23 cellular contexts compared by ENCODE assay signal in genomic region chr13:73633817-73634449, GRCh38.
DNase-seq lines count a peak whose midpoint lies in the region; ATAC-seq and TF ChIP-seq lines count a peak whose summit lies in the region.
"Had no signal": no experiment of that assay in that cellular context is flagged by ENCODE, and none has a peak within 500 bp of the region (broad histone marks: within the 10 kb centered on the region; RNA-seq: fewer than 3 reads in every experiment).

No MANE protein-coding gene starts in this region.

- H3K9me3 ChIP-seq in NT2/D1 (ENCODE audit: insufficient read depth, low read length), result no peaks in the 10 kb centered on the region
- H3K9me3 ChIP-seq: BE2C, MG63 had no signal

- H3K9ac ChIP-seq in NT2/D1 (ENCODE audit: insufficient read length, low read depth), result no peak overlapping the region

- no peaks in the 10 kb centered on the region for H3K36me3 ChIP-seq in NT2/D1 (ENCODE audit: insufficient read depth, insufficient read length, low read length)
- H3K36me3 ChIP-seq: BE2C, MG63 had no signal

- intact Hi-C loops in left colon (cut with DNase I, micrococcal nuclease) (no loop called here), Right ventricle myocardium superior (cut with DNase I) (no loop called here)

- DNase-seq in NT2/D1 (ENCODE audit: low read depth, low spot score) (peak; percentile 22), fibroblast of pulmonary artery (ENCODE audit: low read depth) (peak; percentile 14), left colon (peak in 1 of 2 donors; percentile 30), DMS153 treated with DMSO at 0.1 percent for 48 hours (lab: John Stamatoyannopoulos, UW; ENCODE audit: unreplicated experiment) (no peak), foreskin keratinocyte (no peak), Right ventricle myocardium superior (no peak)
- DNase-seq: BE2C; CD8-positive, alpha-beta memory T cell; DMS 273 treated with DMSO at 0.1 percent for 48 hours; DND-41; MG63; NCI-H1105 treated with DMSO at 0.1 percent for 48 hours; NCI-H146; NCI-H1930; NCI-H2107; NCI-H2227 treated with DMSO at 0.1 percent for 48 hours; NCI-H526 treated with DMSO at 0.1 percent for 48 hours; SHP77 treated with DMSO at 0.1 percent for 48 hours had no signal

- ATAC-seq in left colon (peak; percentile 85), GM21360 (IDR thresholded peaks at IDR 0.05; ENCODE audit: unreplicated experiment) (no peak), foreskin keratinocyte (no peak), Right ventricle myocardium superior (ENCODE audit: poor library complexity) (no peak)
- ATAC-seq: K562, Panc1 had no signal

- no peak overlapping the region for H3K27ac ChIP-seq in foreskin keratinocyte
- H3K27ac ChIP-seq: RWPE1, SK-N-MC had no signal

- H3K4me3 ChIP-seq in NT2/D1 (ENCODE audit: insufficient read length, low read depth), result no peak overlapping the region
- no peak overlapping the region for H3K4me3 ChIP-seq in fibroblast of pulmonary artery (replicated peaks; ENCODE audit: low read depth, low read length)
- H3K4me3 ChIP-seq: K562, MG63, SK-N-MC had no signal

- TF ChIP-seq CTCF in fibroblast of pulmonary artery (IDR thresholded peaks at IDR 0.05; ENCODE audit: low read length, missing control alignments), result no peak
- TF ChIP-seq CTCF in foreskin keratinocyte (conservative IDR thresholded peaks at IDR 0.05), result no peak

- no peaks in the 10 kb centered on the region for H3K27me3 ChIP-seq in NT2/D1 (ENCODE audit: insufficient read depth, insufficient read length)
- H3K27me3 ChIP-seq in foreskin keratinocyte, result no peaks in the 10 kb centered on the region
- H3K27me3 ChIP-seq: MG63 had no signal

- H3K4me1 ChIP-seq in NT2/D1 (ENCODE audit: insufficient read depth, insufficient read length) (no peaks in the 10 kb centered on the region), foreskin keratinocyte (no peaks in the 10 kb centered on the region)
- H3K4me1 ChIP-seq: BE2C had no signal

Comparison
In these comparisons a context has a peak if more than half of its experiments do, and no peak if none do; other contexts are left out.
1. DNase-seq: peak in NT2/D1 (single experiment) and fibroblast of pulmonary artery (single experiment); none in DMS153 treated with DMSO at 0.1 percent for 48 hours (single experiment), foreskin keratinocyte (0 of 2) and Right ventricle myocardium superior (single experiment).